ENCODE assay signal across 27 cellular contexts in the genomic region with DNA sequence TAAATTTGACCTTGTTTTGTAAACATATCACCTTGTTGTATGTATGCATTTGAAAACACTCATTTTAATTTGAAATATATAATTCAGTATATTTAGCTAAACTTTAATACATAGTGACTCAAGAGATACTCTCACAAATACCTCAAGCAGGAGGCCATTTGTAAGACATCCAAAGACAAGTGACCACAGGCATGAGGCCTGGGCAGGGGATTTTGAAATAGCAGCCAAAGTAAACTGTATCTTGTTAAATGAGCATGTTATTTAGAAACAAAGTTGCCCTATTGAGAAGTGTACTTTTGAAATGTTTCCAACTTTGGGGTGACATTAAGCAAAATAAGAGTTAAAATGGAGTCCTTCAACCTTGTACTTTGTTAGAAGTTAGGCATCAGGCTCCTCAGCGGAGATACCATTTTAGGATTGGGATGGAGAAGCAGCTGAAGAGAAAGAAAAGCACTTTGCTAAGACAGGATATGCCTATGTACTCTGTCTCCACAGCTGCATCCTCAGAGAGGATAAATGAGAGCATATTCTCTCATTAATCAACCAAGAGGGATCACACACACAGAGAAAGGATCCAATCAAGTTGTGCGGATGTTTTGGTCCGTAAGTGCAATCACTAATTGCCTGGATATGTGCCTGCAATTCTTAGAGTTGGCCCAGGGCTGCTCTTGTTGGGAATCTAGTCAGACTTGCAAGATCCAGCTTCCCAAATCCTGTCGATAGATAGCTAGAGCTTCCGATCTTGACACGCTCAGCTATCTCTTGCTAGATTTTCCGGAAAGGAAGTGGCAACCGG.
DNase-seq lines count a peak whose midpoint lies in the region; ATAC-seq and TF ChIP-seq lines count a peak whose summit lies in the region.
"Had no signal": no experiment of that assay in that cellular context is flagged by ENCODE, and none has a peak within 500 bp of the region (broad histone marks: within the 10 kb centered on the region; RNA-seq: fewer than 3 reads in every experiment).

No MANE protein-coding gene starts in this region.

- no peaks in the 10 kb centered on the region for H3K27me3 ChIP-seq in mesenchymal stem cell (ENCODE audit: control insufficient read depth in 1 of 2, insufficient read depth in 1 of 2, low read length in 2 of 2)
- H3K27me3 ChIP-seq: ascending aorta, gastroesophageal sphincter, spleen, vagina had no signal

- no peak overlapping the region for H3K9ac ChIP-seq in mesenchymal stem cell (ENCODE audit: low read length)

- DNase-seq in AG08396 (ENCODE audit: low spot score) (peak; percentile 4), H4 (ENCODE audit: low spot score) (peak; percentile 16), cardiac fibroblast (ENCODE audit: low read depth in 2 of 2) (peak; percentile 55 to 63), mesenchymal stem cell (peak; percentile 48), DMS53 (lab: John Stamatoyannopoulos, UW) (no peak)
- no peak for DNase-seq in stimulated activated CD4-positive, alpha-beta T cell treated with anti-CD3 and anti-CD28 coated beads, Interleukin-1b, Interleukin-23, amount 100 ng/mL, for 48 hours
- DNase-seq: activated CD4-positive, alpha-beta T cell treated with anti-CD3 and anti-CD28 coated beads, Interleukin-2, amount 50 U/mL, for 1 hour; effector CD4-positive, alpha-beta T cell; hypothalamus; lower lobe of right lung; NCI-H1436 treated with DMSO at 0.1 percent for 48 hours; NCI-H2107; NCI-H446; NCI-H82; occipital lobe; spleen; stimulated activated CD4-positive, alpha-beta T cell treated with anti-CD3 and anti-CD28 coated beads, Interleukin-4, amount 100 ng/mL, for 4 hours; stimulated activated naive CD4-positive, alpha-beta T cell treated with Interleukin-2 at 50 U/mL for 16 hours; T-helper 9 cell had no signal

- no peak overlapping the region for H2AFZ ChIP-seq in mesenchymal stem cell (ENCODE audit: low read depth, low read length)

- no peak overlapping the region for H2BK15ac ChIP-seq in mesenchymal stem cell (ENCODE audit: low read depth, poor library complexity, severe bottlenecking)

- H2BK5ac ChIP-seq in mesenchymal stem cell (ENCODE audit: low read depth, low read length, poor library complexity, severe bottlenecking) = no peak overlapping the region

- H3K4me3 ChIP-seq in cardiac fibroblast (replicated peaks in 1 of 2; ENCODE audit: low read depth in 2 of 2, low read length in 2 of 2) (no peak overlapping the region), mesenchymal stem cell (ENCODE audit: insufficient read depth in 1 of 2, low read depth in 1 of 2, low read length in 2 of 2) (no peak overlapping the region)
- H3K4me3 ChIP-seq: ascending aorta, gastroesophageal sphincter, HAP-1, lower lobe of right lung, vagina had no signal

- 98% methylated on average over 8 of the region's 8 CpGs for WGBS in mesenchymal stem cell

- H3K23ac ChIP-seq in mesenchymal stem cell (ENCODE audit: low read length in 2 of 2) = no peak overlapping the region

- no peak overlapping the region for H4K91ac ChIP-seq in mesenchymal stem cell (ENCODE audit: low read length)

- no peak overlapping the region for H3K4me2 ChIP-seq in mesenchymal stem cell (ENCODE audit: low read length, poor library complexity, severe bottlenecking)

- no peak overlapping the region for H2BK12ac ChIP-seq in mesenchymal stem cell (ENCODE audit: low read length in 2 of 2)

- ATAC-seq in HG03280 (IDR thresholded peaks at IDR 0.05; ENCODE audit: unreplicated experiment) = no peak
- no peak for ATAC-seq in HG02981 (IDR thresholded peaks at IDR 0.05; ENCODE audit: unreplicated experiment)
- ATAC-seq: gastroesophageal sphincter, lower lobe of right lung had no signal

- H3K36me3 ChIP-seq in mesenchymal stem cell (ENCODE audit: control insufficient read depth in 1 of 2, insufficient read depth in 2 of 2, low read depth in 1 of 2, low read length in 2 of 2) = no peaks in the 10 kb centered on the region
- H3K36me3 ChIP-seq: ascending aorta, gastroesophageal sphincter, HAP-1, lower lobe of right lung, spleen, vagina had no signal

- H3K14ac ChIP-seq in mesenchymal stem cell (ENCODE audit: low read length in 2 of 2) = no peak overlapping the region

- no peak overlapping the region for H4K8ac ChIP-seq in mesenchymal stem cell (ENCODE audit: low read length)

- no peak overlapping the region for H2AK5ac ChIP-seq in mesenchymal stem cell (ENCODE audit: low read length, severe bottlenecking)

- no peaks in the 10 kb centered on the region for H3K9me3 ChIP-seq in mesenchymal stem cell (ENCODE audit: control insufficient read depth, low read length)
- H3K9me3 ChIP-seq: ascending aorta, gastroesophageal sphincter, HAP-1, lower lobe of right lung, spleen, vagina had no signal

- no peak overlapping the region for H3K18ac ChIP-seq in mesenchymal stem cell (ENCODE audit: low read depth in 1 of 2, low read length in 2 of 2)

- no peak overlapping the region for H3K4ac ChIP-seq in mesenchymal stem cell (ENCODE audit: low read depth in 1 of 2, low read length in 2 of 2)

- H2BK120ac ChIP-seq in mesenchymal stem cell (ENCODE audit: low read depth, low read length) = peak overlapping the region; percentile 51

- no peak overlapping the region for H3K27ac ChIP-seq in mesenchymal stem cell (ENCODE audit: low read length, poor library complexity, severe bottlenecking)
- H3K27ac ChIP-seq: ascending aorta, C4-2B, gastroesophageal sphincter, HL-60, lower lobe of right lung, spleen, vagina had no signal

- no peaks in the 10 kb centered on the region for H3K4me1 ChIP-seq in mesenchymal stem cell (ENCODE audit: control insufficient read depth, insufficient read depth, low read depth, low read length)
- H3K4me1 ChIP-seq: ascending aorta, gastroesophageal sphincter, HAP-1, lower lobe of right lung, spleen, vagina had no signal

- no peak for TF ChIP-seq CTCF in cardiac fibroblast (IDR thresholded peaks at IDR 0.05; ENCODE audit: low read depth, low read length)

- no peaks in the 10 kb centered on the region for H3K79me1 ChIP-seq in mesenchymal stem cell (replicated peaks; ENCODE audit: low read length, poor library complexity, severe bottlenecking)

Comparison
In these comparisons a context has a peak if more than half of its experiments do, and no peak if none do; other contexts are left out.
1. DNase-seq: peak in AG08396 (single experiment), H4 (single experiment), cardiac fibroblast (2 of 2) and mesenchymal stem cell (single experiment); none in stimulated activated CD4-positive, alpha-beta T cell treated with anti-CD3 and anti-CD28 coated beads, Interleukin-1b, Interleukin-23, amount 100 ng/mL, for 48 hours (single experiment) and DMS53 (single experiment).